Comparison of ENCODE assay signal across 1 cellular context in the genomic region with DNA sequence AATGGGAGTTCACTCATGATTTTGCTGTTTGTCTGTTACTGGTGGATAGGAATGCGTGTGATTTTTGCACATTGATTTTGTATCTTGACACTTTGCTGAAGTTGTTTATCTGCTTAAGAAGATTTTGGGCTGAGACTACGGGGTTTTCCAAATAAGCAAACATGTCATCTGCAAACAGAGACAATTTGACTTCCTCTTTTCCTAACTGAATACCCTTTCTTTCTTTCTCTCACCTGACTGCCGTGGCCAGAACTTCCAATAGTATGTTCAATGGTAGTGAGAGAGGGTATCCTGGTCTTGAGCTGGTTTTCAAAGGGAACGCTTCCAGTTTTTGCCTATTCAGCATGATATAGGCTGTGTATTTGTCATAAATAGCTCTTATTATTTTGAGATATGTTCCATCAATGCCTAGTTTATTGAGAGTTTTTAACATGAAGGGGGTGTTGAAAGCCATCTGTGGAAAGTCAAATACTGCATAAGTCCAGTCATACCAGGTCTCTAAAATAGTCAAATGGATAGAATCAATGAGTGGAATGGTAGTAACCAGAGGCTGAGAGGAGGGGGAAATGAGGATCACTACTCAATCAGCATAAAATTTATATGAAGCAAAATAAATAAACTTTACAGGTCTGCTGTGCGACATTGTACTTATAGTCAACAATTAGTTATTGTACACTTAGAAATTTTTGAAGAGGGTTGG.
A peak's percentile ranks its signal among the peaks of the same experiment; 100 is the strongest.
TF ChIP-seq lines count a peak whose summit lies in the region.

No MANE protein-coding gene starts in this region.

TF ChIP-seq in GM12878, 131 proteins besides CTCF, POLR2A, EP300 and RAD21 (continued from another document):
- TF ChIP-seq, protein P1, sequence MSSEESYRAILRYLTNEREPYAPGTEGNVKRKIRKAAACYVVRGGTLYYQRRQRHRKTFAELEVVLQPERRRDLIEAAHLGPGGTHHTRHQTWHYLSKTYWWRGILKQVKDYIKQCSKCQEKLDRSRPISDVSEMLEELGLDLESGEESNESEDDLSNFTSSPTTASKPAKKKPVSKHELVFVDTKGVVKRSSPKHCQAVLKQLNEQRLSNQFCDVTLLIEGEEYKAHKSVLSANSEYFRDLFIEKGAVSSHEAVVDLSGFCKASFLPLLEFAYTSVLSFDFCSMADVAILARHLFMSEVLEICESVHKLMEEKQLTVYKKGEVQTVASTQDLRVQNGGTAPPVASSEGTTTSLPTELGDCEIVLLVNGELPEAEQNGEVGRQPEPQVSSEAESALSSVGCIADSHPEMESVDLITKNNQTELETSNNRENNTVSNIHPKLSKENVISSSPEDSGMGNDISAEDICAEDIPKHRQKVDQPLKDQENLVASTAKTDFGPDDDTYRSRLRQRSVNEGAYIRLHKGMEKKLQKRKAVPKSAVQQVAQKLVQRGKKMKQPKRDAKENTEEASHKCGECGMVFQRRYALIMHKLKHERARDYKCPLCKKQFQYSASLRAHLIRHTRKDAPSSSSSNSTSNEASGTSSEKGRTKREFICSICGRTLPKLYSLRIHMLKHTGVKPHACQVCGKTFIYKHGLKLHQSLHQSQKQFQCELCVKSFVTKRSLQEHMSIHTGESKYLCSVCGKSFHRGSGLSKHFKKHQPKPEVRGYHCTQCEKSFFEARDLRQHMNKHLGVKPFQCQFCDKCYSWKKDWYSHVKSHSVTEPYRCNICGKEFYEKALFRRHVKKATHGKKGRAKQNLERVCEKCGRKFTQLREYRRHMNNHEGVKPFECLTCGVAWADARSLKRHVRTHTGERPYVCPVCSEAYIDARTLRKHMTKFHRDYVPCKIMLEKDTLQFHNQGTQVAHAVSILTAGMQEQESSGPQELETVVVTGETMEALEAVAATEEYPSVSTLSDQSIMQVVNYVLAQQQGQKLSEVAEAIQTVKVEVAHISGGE (CRISPR knock-in tag; IDR thresholded peaks at IDR 0.05), result no peak
- TF ChIP-seq, protein P2, sequence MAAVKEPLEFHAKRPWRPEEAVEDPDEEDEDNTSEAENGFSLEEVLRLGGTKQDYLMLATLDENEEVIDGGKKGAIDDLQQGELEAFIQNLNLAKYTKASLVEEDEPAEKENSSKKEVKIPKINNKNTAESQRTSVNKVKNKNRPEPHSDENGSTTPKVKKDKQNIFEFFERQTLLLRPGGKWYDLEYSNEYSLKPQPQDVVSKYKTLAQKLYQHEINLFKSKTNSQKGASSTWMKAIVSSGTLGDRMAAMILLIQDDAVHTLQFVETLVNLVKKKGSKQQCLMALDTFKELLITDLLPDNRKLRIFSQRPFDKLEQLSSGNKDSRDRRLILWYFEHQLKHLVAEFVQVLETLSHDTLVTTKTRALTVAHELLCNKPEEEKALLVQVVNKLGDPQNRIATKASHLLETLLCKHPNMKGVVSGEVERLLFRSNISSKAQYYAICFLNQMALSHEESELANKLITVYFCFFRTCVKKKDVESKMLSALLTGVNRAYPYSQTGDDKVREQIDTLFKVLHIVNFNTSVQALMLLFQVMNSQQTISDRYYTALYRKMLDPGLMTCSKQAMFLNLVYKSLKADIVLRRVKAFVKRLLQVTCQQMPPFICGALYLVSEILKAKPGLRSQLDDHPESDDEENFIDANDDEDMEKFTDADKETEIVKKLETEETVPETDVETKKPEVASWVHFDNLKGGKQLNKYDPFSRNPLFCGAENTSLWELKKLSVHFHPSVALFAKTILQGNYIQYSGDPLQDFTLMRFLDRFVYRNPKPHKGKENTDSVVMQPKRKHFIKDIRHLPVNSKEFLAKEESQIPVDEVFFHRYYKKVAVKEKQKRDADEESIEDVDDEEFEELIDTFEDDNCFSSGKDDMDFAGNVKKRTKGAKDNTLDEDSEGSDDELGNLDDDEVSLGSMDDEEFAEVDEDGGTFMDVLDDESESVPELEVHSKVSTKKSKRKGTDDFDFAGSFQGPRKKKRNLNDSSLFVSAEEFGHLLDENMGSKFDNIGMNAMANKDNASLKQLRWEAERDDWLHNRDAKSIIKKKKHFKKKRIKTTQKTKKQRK (IDR thresholded peaks at IDR 0.05; ENCODE audit: low read depth, low read length), result no peak
- TF ChIP-seq ZNF207 (IDR thresholded peaks at IDR 0.05; ENCODE audit: borderline replicate concordance), result no peak
- TF ChIP-seq JUND (IDR thresholded peaks at IDR 0.05; ENCODE audit: low read depth, low read length), result no peak
- TF ChIP-seq CREM (IDR thresholded peaks at IDR 0.05; ENCODE audit: low read depth), result no peak
- no peak for TF ChIP-seq STAT1 (conservative IDR thresholded peaks at IDR 0.05)
- no peak for TF ChIP-seq CBX3 (IDR thresholded peaks at IDR 0.05; ENCODE audit: borderline replicate concordance, low read depth)
- no peak for TF ChIP-seq ZNF274 (IDR thresholded peaks at IDR 0.05; ENCODE audit: insufficient read depth, insufficient read length)
- TF ChIP-seq, protein P3, sequence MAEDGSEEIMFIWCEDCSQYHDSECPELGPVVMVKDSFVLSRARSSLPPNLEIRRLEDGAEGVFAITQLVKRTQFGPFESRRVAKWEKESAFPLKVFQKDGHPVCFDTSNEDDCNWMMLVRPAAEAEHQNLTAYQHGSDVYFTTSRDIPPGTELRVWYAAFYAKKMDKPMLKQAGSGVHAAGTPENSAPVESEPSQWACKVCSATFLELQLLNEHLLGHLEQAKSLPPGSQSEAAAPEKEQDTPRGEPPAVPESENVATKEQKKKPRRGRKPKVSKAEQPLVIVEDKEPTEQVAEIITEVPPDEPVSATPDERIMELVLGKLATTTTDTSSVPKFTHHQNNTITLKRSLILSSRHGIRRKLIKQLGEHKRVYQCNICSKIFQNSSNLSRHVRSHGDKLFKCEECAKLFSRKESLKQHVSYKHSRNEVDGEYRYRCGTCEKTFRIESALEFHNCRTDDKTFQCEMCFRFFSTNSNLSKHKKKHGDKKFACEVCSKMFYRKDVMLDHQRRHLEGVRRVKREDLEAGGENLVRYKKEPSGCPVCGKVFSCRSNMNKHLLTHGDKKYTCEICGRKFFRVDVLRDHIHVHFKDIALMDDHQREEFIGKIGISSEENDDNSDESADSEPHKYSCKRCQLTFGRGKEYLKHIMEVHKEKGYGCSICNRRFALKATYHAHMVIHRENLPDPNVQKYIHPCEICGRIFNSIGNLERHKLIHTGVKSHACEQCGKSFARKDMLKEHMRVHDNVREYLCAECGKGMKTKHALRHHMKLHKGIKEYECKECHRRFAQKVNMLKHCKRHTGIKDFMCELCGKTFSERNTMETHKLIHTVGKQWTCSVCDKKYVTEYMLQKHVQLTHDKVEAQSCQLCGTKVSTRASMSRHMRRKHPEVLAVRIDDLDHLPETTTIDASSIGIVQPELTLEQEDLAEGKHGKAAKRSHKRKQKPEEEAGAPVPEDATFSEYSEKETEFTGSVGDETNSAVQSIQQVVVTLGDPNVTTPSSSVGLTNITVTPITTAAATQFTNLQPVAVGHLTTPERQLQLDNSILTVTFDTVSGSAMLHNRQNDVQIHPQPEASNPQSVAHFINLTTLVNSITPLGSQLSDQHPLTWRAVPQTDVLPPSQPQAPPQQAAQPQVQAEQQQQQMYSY (CRISPR knock-in tag; IDR thresholded peaks at IDR 0.05), result no peak
- TF ChIP-seq SMAD1 (IDR thresholded peaks at IDR 0.05; ENCODE audit: low read depth, partially characterized antibody), result no peak
- TF ChIP-seq, protein P4, sequence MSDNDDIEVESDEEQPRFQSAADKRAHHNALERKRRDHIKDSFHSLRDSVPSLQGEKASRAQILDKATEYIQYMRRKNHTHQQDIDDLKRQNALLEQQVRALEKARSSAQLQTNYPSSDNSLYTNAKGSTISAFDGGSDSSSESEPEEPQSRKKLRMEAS (IDR thresholded peaks at IDR 0.05; ENCODE audit: low read depth, low read length), result no peak
- TF ChIP-seq ZNF622 (IDR thresholded peaks at IDR 0.05), result no peak
- no peak for TF ChIP-seq MTA2 (IDR thresholded peaks at IDR 0.05; ENCODE audit: low read depth)
- no peak for TF ChIP-seq CBX5 (IDR thresholded peaks at IDR 0.05; ENCODE audit: low read depth)
- TF ChIP-seq IKZF2 (IDR thresholded peaks at IDR 0.05), result peak in 1 of 2 experiments; percentile 11; a peak in 1 of 4 replicates
- TF ChIP-seq, protein P5, sequence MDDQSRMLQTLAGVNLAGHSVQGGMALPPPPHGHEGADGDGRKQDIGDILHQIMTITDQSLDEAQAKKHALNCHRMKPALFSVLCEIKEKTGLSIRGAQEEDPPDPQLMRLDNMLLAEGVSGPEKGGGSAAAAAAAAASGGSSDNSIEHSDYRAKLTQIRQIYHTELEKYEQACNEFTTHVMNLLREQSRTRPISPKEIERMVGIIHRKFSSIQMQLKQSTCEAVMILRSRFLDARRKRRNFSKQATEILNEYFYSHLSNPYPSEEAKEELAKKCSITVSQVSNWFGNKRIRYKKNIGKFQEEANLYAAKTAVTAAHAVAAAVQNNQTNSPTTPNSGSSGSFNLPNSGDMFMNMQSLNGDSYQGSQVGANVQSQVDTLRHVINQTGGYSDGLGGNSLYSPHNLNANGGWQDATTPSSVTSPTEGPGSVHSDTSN (IDR thresholded peaks at IDR 0.05; ENCODE audit: insufficient replicate concordance, low read depth, low read length), result no peak
- peak; percentile 81 for TF ChIP-seq SPI1 (IDR thresholded peaks at IDR 0.05; ENCODE audit: borderline replicate concordance, insufficient read depth, low read depth, low read length)
- TF ChIP-seq, protein P6, sequence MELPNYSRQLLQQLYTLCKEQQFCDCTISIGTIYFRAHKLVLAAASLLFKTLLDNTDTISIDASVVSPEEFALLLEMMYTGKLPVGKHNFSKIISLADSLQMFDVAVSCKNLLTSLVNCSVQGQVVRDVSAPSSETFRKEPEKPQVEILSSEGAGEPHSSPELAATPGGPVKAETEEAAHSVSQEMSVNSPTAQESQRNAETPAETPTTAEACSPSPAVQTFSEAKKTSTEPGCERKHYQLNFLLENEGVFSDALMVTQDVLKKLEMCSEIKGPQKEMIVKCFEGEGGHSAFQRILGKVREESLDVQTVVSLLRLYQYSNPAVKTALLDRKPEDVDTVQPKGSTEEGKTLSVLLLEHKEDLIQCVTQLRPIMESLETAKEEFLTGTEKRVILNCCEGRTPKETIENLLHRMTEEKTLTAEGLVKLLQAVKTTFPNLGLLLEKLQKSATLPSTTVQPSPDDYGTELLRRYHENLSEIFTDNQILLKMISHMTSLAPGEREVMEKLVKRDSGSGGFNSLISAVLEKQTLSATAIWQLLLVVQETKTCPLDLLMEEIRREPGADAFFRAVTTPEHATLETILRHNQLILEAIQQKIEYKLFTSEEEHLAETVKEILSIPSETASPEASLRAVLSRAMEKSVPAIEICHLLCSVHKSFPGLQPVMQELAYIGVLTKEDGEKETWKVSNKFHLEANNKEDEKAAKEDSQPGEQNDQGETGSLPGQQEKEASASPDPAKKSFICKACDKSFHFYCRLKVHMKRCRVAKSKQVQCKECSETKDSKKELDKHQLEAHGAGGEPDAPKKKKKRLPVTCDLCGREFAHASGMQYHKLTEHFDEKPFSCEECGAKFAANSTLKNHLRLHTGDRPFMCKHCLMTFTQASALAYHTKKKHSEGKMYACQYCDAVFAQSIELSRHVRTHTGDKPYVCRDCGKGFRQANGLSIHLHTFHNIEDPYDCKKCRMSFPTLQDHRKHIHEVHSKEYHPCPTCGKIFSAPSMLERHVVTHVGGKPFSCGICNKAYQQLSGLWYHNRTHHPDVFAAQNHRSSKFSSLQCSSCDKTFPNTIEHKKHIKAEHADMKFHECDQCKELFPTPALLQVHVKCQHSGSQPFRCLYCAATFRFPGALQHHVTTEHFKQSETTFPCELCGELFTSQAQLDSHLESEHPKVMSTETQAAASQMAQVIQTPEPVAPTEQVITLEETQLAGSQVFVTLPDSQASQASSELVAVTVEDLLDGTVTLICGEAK (IDR thresholded peaks at IDR 0.05; ENCODE audit: borderline replicate concordance), result no peak
- TF ChIP-seq STAT3 (IDR thresholded peaks at IDR 0.05; ENCODE audit: low read depth, low read length), result no peak
- no peak for TF ChIP-seq CBFB (IDR thresholded peaks at IDR 0.05; ENCODE audit: low read depth)
- TF ChIP-seq, protein P7, sequence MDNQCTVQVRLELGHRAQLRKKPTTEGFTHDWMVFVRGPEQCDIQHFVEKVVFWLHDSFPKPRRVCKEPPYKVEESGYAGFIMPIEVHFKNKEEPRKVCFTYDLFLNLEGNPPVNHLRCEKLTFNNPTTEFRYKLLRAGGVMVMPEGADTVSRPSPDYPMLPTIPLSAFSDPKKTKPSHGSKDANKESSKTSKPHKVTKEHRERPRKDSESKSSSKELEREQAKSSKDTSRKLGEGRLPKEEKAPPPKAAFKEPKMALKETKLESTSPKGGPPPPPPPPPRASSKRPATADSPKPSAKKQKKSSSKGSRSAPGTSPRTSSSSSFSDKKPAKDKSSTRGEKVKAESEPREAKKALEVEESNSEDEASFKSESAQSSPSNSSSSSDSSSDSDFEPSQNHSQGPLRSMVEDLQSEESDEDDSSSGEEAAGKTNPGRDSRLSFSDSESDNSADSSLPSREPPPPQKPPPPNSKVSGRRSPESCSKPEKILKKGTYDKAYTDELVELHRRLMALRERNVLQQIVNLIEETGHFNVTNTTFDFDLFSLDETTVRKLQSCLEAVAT (IDR thresholded peaks at IDR 0.05), result no peak
- TF ChIP-seq EED (IDR thresholded peaks at IDR 0.05; ENCODE audit: low read depth), result no peak
- no peak for TF ChIP-seq LARP7 (IDR thresholded peaks at IDR 0.05)
- TF ChIP-seq CHD1 (IDR thresholded peaks at IDR 0.05; ENCODE audit: low read depth, low read length), result no peak
- TF ChIP-seq NFYA (IDR thresholded peaks at IDR 0.05; ENCODE audit: borderline replicate concordance, low read depth, low read length), result no peak
- no peak for TF ChIP-seq POU2F2 (IDR thresholded peaks at IDR 0.05; ENCODE audit: borderline replicate concordance, low read depth, low read length)
TF ChIP-seq in GM12878: peak in this region for 4.
